Comparison of ENCODE assay signal across 13 cellular contexts in genomic region chr22:31615481-31615840, GRCh38. TPM values are rescaled to one million over a fixed set of nuclear protein-coding genes. Genes with fewer than 3 reads are reported as not detected.
DNase-seq lines count a peak whose midpoint lies in the region; ATAC-seq and TF ChIP-seq lines count a peak whose summit lies in the region.
"Had no signal": no experiment of that assay in that cellular context is flagged by ENCODE, and none has a peak within 500 bp of the region (broad histone marks: within the 10 kb centered on the region; RNA-seq: fewer than 3 reads in every experiment).

No MANE protein-coding gene starts in this region.

- H3K9me3 Mint-ChIP-seq in activated CD4-positive, alpha-beta T cell treated with anti-CD3 and anti-CD28 coated beads, Interleukin-2, amount 10 ng/mL, durations not matched to agents 24 days and 14 days, result no peaks in the 10 kb centered on the region
- H3K9me3 Mint-ChIP-seq in central memory CD8-positive, alpha-beta T cell, result no peaks in the 10 kb centered on the region
- H3K9me3 Mint-ChIP-seq in neural progenitor cell, result no peaks in the 10 kb centered on the region

- H3K79me2 ChIP-seq in MM.1S (ENCODE audit: low read length), result no peaks in the 10 kb centered on the region
- no peaks in the 10 kb centered on the region for H3K79me2 ChIP-seq in neural progenitor cell (ENCODE audit: low read depth)

- H3K9ac ChIP-seq in MM.1S (ENCODE audit: low read length) (no peak overlapping the region), neural progenitor cell (no peak overlapping the region)

- H3K4me3 ChIP-seq in MM.1S (ENCODE audit: low read length) (no peak overlapping the region), neural progenitor cell (no peak overlapping the region)
- H3K4me3 ChIP-seq: body of pancreas, HAP-1 had no signal

- H3K36me3 ChIP-seq in MM.1S (replicated peaks; ENCODE audit: insufficient read depth, low read length) (no peaks in the 10 kb centered on the region), neural progenitor cell (no peaks in the 10 kb centered on the region)

- H3K4me1 Mint-ChIP-seq in activated CD4-positive, alpha-beta T cell treated with anti-CD3 and anti-CD28 coated beads, Interleukin-2, amount 10 ng/mL, durations not matched to agents 24 days and 14 days, result peaks cover 19% of the 10 kb centered on the region
- H3K4me1 Mint-ChIP-seq in central memory CD8-positive, alpha-beta T cell, result peaks cover 21% of the 10 kb centered on the region
- H3K4me1 Mint-ChIP-seq in neural progenitor cell, result peaks cover 7% of the 10 kb centered on the region

- no peak overlapping the region for H3K4me3 Mint-ChIP-seq in activated CD4-positive, alpha-beta T cell treated with anti-CD3 and anti-CD28 coated beads, Interleukin-2, amount 10 ng/mL, durations not matched to agents 24 days and 14 days
- peak overlapping the region; percentile 12 for H3K4me3 Mint-ChIP-seq in central memory CD8-positive, alpha-beta T cell
- H3K4me3 Mint-ChIP-seq in neural progenitor cell, result no peak overlapping the region

- H3F3A ChIP-seq in MM.1S (ENCODE audit: insufficient read depth, low read length), result 0 out of 2 replicates have a peak, but pooled peaks cover 5% of the 10 kb centered on the region
- H3F3A ChIP-seq in neural progenitor cell (ENCODE audit: low read depth), result no peaks in the 10 kb centered on the region

- DNase-seq in activated CD4-positive, alpha-beta T cell treated with anti-CD3 and anti-CD28 coated beads, Interleukin-2, amount 10 ng/mL, durations not matched to agents 24 days and 14 days, result no peak
- no peak for DNase-seq in activated CD4-positive, alpha-beta T cell treated with anti-CD3 and anti-CD28 coated beads for 4 hours
- DNase-seq in MM.1S (no peak), neural progenitor cell (ENCODE audit: low spot score) (no peak), 8988T (no peak), head of caudate nucleus (no peak)
- no peak for DNase-seq in central memory CD8-positive, alpha-beta T cell (ENCODE audit: low spot score in 2 of 2)
- DNase-seq: body of pancreas, DMS79, NCI-H524, nucleus accumbens had no signal

- H3K4me1 ChIP-seq in MM.1S (ENCODE audit: low read length) (peaks cover 19% of the 10 kb centered on the region), neural progenitor cell (no peaks in the 10 kb centered on the region)
- H3K4me1 ChIP-seq: body of pancreas, HAP-1 had no signal

- peak overlapping the region; percentile 87 for H3K27ac Mint-ChIP-seq in activated CD4-positive, alpha-beta T cell treated with anti-CD3 and anti-CD28 coated beads, Interleukin-2, amount 10 ng/mL, durations not matched to agents 24 days and 14 days
- H3K27ac Mint-ChIP-seq in central memory CD8-positive, alpha-beta T cell (ENCODE audit: low read depth), result peak overlapping the region; percentile 90
- peak overlapping the region; percentile 44 for H3K27ac Mint-ChIP-seq in neural progenitor cell

- H3K36me3 Mint-ChIP-seq in activated CD4-positive, alpha-beta T cell treated with anti-CD3 and anti-CD28 coated beads, Interleukin-2, amount 10 ng/mL, durations not matched to agents 24 days and 14 days (ENCODE audit: low read depth), result peaks cover 56% of the 10 kb centered on the region
- peaks cover 57% of the 10 kb centered on the region for H3K36me3 Mint-ChIP-seq in central memory CD8-positive, alpha-beta T cell (ENCODE audit: insufficient read depth)
- peaks cover 6% of the 10 kb centered on the region for H3K36me3 Mint-ChIP-seq in neural progenitor cell

- H3K27ac ChIP-seq in MM.1S (ENCODE audit: low read length) (peak overlapping the region; percentile 47; the same call in 1 of the 2 replicates), neural progenitor cell (no peak overlapping the region)

- H3K27me3 Mint-ChIP-seq in activated CD4-positive, alpha-beta T cell treated with anti-CD3 and anti-CD28 coated beads, Interleukin-2, amount 10 ng/mL, durations not matched to agents 24 days and 14 days, result no peaks in the 10 kb centered on the region
- H3K27me3 Mint-ChIP-seq in central memory CD8-positive, alpha-beta T cell, result no peaks in the 10 kb centered on the region
- H3K27me3 Mint-ChIP-seq in neural progenitor cell (ENCODE audit: insufficient read depth, low read depth), result peaks cover 10% of the 10 kb centered on the region

- no peaks in the 10 kb centered on the region for H3K9me2 ChIP-seq in MM.1S (replicated peaks; ENCODE audit: insufficient read depth, low read length)

- intact Hi-C loops in activated CD4-positive, alpha-beta T cell treated with anti-CD3 and anti-CD28 coated beads, Interleukin-2, amount 10 ng/mL, durations not matched to agents 24 days and 14 days (cut with micrococcal nuclease), result no loop called here
- intact Hi-C loops in head of caudate nucleus (cut with DNase I), result no loop called here

- H4K20me1 ChIP-seq in MM.1S (ENCODE audit: insufficient read depth, low read length), result no peaks in the 10 kb centered on the region
- H4K20me1 ChIP-seq in neural progenitor cell (ENCODE audit: low read depth), result no peaks in the 10 kb centered on the region

- H2AFZ ChIP-seq in MM.1S (ENCODE audit: low read length) (no peak overlapping the region), neural progenitor cell (replicated peaks) (no peak overlapping the region)

- no peaks in the 10 kb centered on the region for H3K27me3 ChIP-seq in MM.1S (replicated peaks; ENCODE audit: insufficient read depth, low read length)
- no peaks in the 10 kb centered on the region for H3K27me3 ChIP-seq in neural progenitor cell
- H3K27me3 ChIP-seq: body of pancreas had no signal

- no peak for TF ChIP-seq CTCF in MM.1S (IDR thresholded peaks at IDR 0.05; ENCODE audit: low read length)
- TF ChIP-seq CTCF in neural progenitor cell (IDR thresholded peaks at IDR 0.05), result no peak

- ATAC-seq in central memory CD8-positive, alpha-beta T cell (replicated peaks; ENCODE audit: extremely low read depth, poor library complexity, severe bottlenecking), result no peak
- no peak for ATAC-seq in GM18873 (IDR thresholded peaks at IDR 0.05; ENCODE audit: low FRiP score, unreplicated experiment)
- ATAC-seq: body of pancreas had no signal

- no peaks in the 10 kb centered on the region for H3K9me3 ChIP-seq in MM.1S (replicated peaks; ENCODE audit: insufficient read depth, low read length)
- no peaks in the 10 kb centered on the region for H3K9me3 ChIP-seq in neural progenitor cell (ENCODE audit: low read depth)
- H3K9me3 ChIP-seq: body of pancreas, HAP-1 had no signal

- H3K4me2 ChIP-seq in MM.1S (ENCODE audit: low read depth, low read length) (peak overlapping the region; percentile 20; the same call in 1 of the 2 replicates), neural progenitor cell (no peak overlapping the region)

RNA-seq across cellular contexts. Expression of gene PISD, which starts 46.6 kb away (rescaled TPM):
- total RNA-seq in activated CD4-positive, alpha-beta T cell treated with anti-CD3 and anti-CD28 coated beads, Interleukin-2, amount 10 ng/mL, durations not matched to agents 24 days and 14 days, result 44.9 and 52.1 TPM in 2 replicates
- 18.1 and 41.2 TPM in 2 replicates for total RNA-seq in neural progenitor cell (ENCODE audit: low replicate concordance)
